10 cellular contexts compared by ENCODE assay signal in the genomic region with DNA sequence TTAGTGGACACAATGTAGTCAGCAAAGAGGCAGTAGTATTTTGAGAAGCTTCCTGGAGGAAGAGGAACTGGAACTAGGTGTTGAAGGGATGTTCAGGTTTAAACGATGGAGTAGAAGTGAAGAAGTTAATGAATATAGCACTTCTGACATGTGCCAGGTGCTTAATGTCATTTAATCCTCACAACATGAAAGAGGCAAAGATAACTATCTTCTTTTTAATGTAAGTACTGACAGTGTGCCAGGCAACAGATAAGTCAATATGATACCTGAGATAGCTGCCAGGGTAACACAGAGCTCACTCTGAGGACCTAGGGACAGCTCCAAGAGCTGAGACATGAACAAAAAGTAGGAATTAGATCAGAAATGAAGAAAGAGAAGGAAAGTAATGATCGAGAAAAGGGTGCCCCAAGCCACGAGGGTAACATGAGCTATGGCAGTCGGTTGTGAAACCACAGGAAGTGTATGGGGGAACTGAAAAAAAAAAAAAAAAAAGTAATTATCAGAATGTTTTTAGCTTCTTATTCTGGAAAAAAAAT.
DNase-seq lines count a peak whose midpoint lies in the region; ATAC-seq and TF ChIP-seq lines count a peak whose summit lies in the region.
"Had no signal": no experiment of that assay in that cellular context is flagged by ENCODE, and none has a peak within 500 bp of the region (broad histone marks: within the 10 kb centered on the region; RNA-seq: fewer than 3 reads in every experiment).

No MANE protein-coding gene starts in this region.

- peak overlapping the region; percentile 16 to 47 for H3K27ac Mint-ChIP-seq in natural killer cell

- TF ChIP-seq CTCF in natural killer cell (IDR thresholded peaks at IDR 0.05), result no peak

- peaks cover 29 to 34% of the 10 kb centered on the region in 2 donors for H3K4me1 Mint-ChIP-seq in natural killer cell

- H3K36me3 Mint-ChIP-seq in natural killer cell, result peaks cover 3% of the 10 kb centered on the region

- peak overlapping the region; percentile 74 for H3K4me3 Mint-ChIP-seq in natural killer cell

- ATAC-seq in HG03060 (IDR thresholded peaks at IDR 0.05; ENCODE audit: low read depth, unreplicated experiment), result peak; percentile 35
- ATAC-seq in natural killer cell, result peak; percentile 48 to 81 (median 55)

- peaks cover 0 to 4% of the 10 kb centered on the region in 2 donors for H3K27me3 Mint-ChIP-seq in natural killer cell (ENCODE audit: low read depth in 2 of 2)

- peak; percentile 57 for DNase-seq in NCI-H2107 treated with DMSO at 0.1 percent for 48 hours (lab: John Stamatoyannopoulos, UW; ENCODE audit: unreplicated experiment)
- no peak for DNase-seq in NCI-H2107 (lab: John Stamatoyannopoulos, UW)
- peak; percentile 37 for DNase-seq in NCI-H2196 (lab: John Stamatoyannopoulos, UW; ENCODE audit: unreplicated experiment)
- no peak for DNase-seq in natural killer cell
- DNase-seq in stimulated activated CD4-positive, alpha-beta T cell treated with anti-CD3 and anti-CD28 coated beads, Interleukin-4, amount 100 ng/mL, for 1 hour, result no peak
- DNase-seq in activated CD4-positive, CD25-positive, alpha-beta regulatory T cell (lab: John Stamatoyannopoulos, UW), result no peak
- no peak for DNase-seq in kidney tubule cell (ENCODE audit: low spot score)
- DNase-seq: amniotic stem cell, IMR-90 had no signal

- H3K9me3 Mint-ChIP-seq in natural killer cell, result peaks cover 0 to under 1% of the 10 kb centered on the region in 2 donors

- intact Hi-C loops in natural killer cell (cut with micrococcal nuclease), result no loop called here

Comparison
In these comparisons a context has a peak if more than half of its experiments do, and no peak if none do; other contexts are left out.
1. DNase-seq: peak in NCI-H2107 treated with DMSO at 0.1 percent for 48 hours (single experiment) and NCI-H2196 (single experiment); none in NCI-H2107 (single experiment), natural killer cell (single experiment), stimulated activated CD4-positive, alpha-beta T cell treated with anti-CD3 and anti-CD28 coated beads, Interleukin-4, amount 100 ng/mL, for 1 hour (single experiment), activated CD4-positive, CD25-positive, alpha-beta regulatory T cell (0 of 4) and kidney tubule cell (single experiment).